9 cellular contexts compared by ENCODE assay signal in genomic region chr21:46635324-46636180, GRCh38. TPM values are rescaled to one million over a fixed set of nuclear protein-coding genes. Genes with fewer than 3 reads are reported as not detected.
DNase-seq lines count a peak whose midpoint lies in the region; ATAC-seq, FAIRE-seq and TF ChIP-seq lines count a peak whose summit lies in the region.
"Had no signal": no experiment of that assay in that cellular context is flagged by ENCODE, and none has a peak within 500 bp of the region (broad histone marks: within the 10 kb centered on the region; RNA-seq: fewer than 3 reads in every experiment).

TSS of gene PRMT2 (plus strand) at chr21:46635674. CDS start at chr21:46636952, 1,278 bp downstream.

- H3K79me2 ChIP-seq in keratinocyte (ENCODE audit: control insufficient read depth, insufficient read depth, low read length), result peaks cover 44% of the 10 kb centered on the region

- peak within 1 kb of the TSS; percentile 97 for H3K4me2 ChIP-seq in keratinocyte (ENCODE audit: control insufficient read depth, extremely low read depth, insufficient read depth, low read depth, low read length)

- TF ChIP-seq POLR2A in GM19193 (IDR thresholded peaks at IDR 0.05; ENCODE audit: extremely low read depth, insufficient read depth, insufficient read length), result peak; percentile 89

- no peaks in the 10 kb centered on the region for H3K9me1 ChIP-seq in keratinocyte (ENCODE audit: control insufficient read depth, extremely low read depth, insufficient read depth, low read length)

- no peaks in the 10 kb centered on the region for H3K9me3 ChIP-seq in keratinocyte (ENCODE audit: control insufficient read depth, low read depth, low read length)

- dilution Hi-C loops in keratinocyte (cut with MboI; ENCODE audit: extremely low pct_ligation_motif_present, low sequenced_read_pairs), result no loop called here

- H3K4me1 ChIP-seq in keratinocyte (ENCODE audit: control insufficient read depth, extremely low read depth, insufficient read depth, low read length), result peaks cover 30% of the 10 kb centered on the region

- DNase-seq in Ammon's horn (ENCODE audit: low spot score), result peak; percentile 97
- DNase-seq in NCI-H510A (lab: John Stamatoyannopoulos, UW), result peak; percentile 87
- DNase-seq in activated CD4-positive, alpha-beta T cell treated with anti-CD3 and anti-CD28 coated beads for 1 hour, result peak; percentile 97
- peak; percentile 46 to 88 for DNase-seq in cerebellar nuclear complex (lab: John Stamatoyannopoulos, UW)
- DNase-seq in keratinocyte (ENCODE audit: low read depth, low spot score), result peak; percentile 88
- DNase-seq in stimulated activated CD4-positive, alpha-beta T cell treated with anti-CD3 and anti-CD28 coated beads, Interleukin-12 subunit alpha, Interleukin-12 subunit beta, amount 100 ng/mL, for 48 hours (ENCODE audit: low read depth in 2 of 3, low spot score in 1 of 3), result peak; percentile 94 to 96 (median 96)

- H3K27ac ChIP-seq in keratinocyte (ENCODE audit: control insufficient read depth, insufficient read depth, low read length), result peak within 1 kb of the TSS; percentile 97

- H2AFZ ChIP-seq in keratinocyte (ENCODE audit: control insufficient read depth, low read length), result peak within 1 kb of the TSS; percentile 98

- no peak for TF ChIP-seq CTCF in keratinocyte (optimal IDR thresholded peaks at IDR 0.05 in 1 of 3, IDR thresholded peaks at IDR 0.05 in 1 of 3, conservative IDR thresholded peaks at IDR 0.05 in 1 of 3; ENCODE audit: extremely low read depth in 1 of 3, insufficient read depth in 2 of 3, low read length in 3 of 3)

- peak within 1 kb of the TSS; percentile 79 to 99 (median 96) for H3K4me3 ChIP-seq in keratinocyte (ENCODE audit: control insufficient read depth in 2 of 3, extremely low read depth in 1 of 3, insufficient read depth in 2 of 3, low read depth in 1 of 3, low read length in 3 of 3)

- no peaks in the 10 kb centered on the region for H3K27me3 ChIP-seq in keratinocyte (ENCODE audit: control insufficient read depth, extremely low read depth, insufficient read depth, low read length)

- peaks cover 0 to 9% of the 10 kb centered on the region in 2 experiments for H3K36me3 ChIP-seq in keratinocyte (ENCODE audit: control insufficient read depth in 2 of 2, extremely low read depth in 1 of 2, insufficient read depth in 2 of 2, low read length in 2 of 2)

- peak; percentile 93 for ATAC-seq in HG03439 (IDR thresholded peaks at IDR 0.05; ENCODE audit: unreplicated experiment)

- peak within 1 kb of the TSS; percentile 100 for H3K9ac ChIP-seq in keratinocyte (ENCODE audit: control insufficient read depth, extremely low read depth, insufficient read depth, low read length)

- FAIRE-seq in keratinocyte (lab: Jason Lieb, UNC), result no peak
- FAIRE-seq: endometrium had no signal

- peaks cover 11% of the 10 kb centered on the region for H4K20me1 ChIP-seq in keratinocyte (ENCODE audit: control insufficient read depth, extremely low read depth, insufficient read depth, low read length)

RNA-seq across cellular contexts. Expression of gene PRMT2, which starts in this region (rescaled TPM):
- polyA plus RNA-seq in keratinocyte, result 97.3 to 124 TPM (median 115 TPM) in 3 replicates
- 80.2 TPM for polyA plus RNA-seq in keratinocyte (2011; ENCODE audit: low read depth)
- polyA plus RNA-seq in keratinocyte (2011; cell fraction: cytosol; rRNA removed), result 84.1 and 131 TPM in 2 replicates
- polyA plus RNA-seq in keratinocyte (2011; cell fraction: nucleus; rRNA removed), result 97.5 and 103 TPM in 2 replicates
- polyA plus RNA-seq in keratinocyte (2012; ENCODE audit: low replicate concordance), result 58.7 and 113 TPM in 2 replicates
- polyA minus RNA-seq in keratinocyte, result 72.7 to 98.4 TPM (median 93.8 TPM) in 3 replicates
- polyA minus RNA-seq in keratinocyte (2011; cell fraction: cytosol; rRNA and poly(A)+ RNA removed), result 74.4 TPM
- 32.7 and 42.4 TPM in 2 replicates for polyA minus RNA-seq in keratinocyte (2011; cell fraction: nucleus; rRNA and poly(A)+ RNA removed)

Comparison
In these comparisons a context has a peak if more than half of its experiments do, and no peak if none do; other contexts are left out.
1. Peak in every context shown above with its lines: DNase-seq, ATAC-seq, H3K4me3 ChIP-seq and H3K27ac ChIP-seq.